In genomic region chr5:103358305-103358996, GRCh38 we compare ENCODE assay signal across 19 cellular contexts.
DNase-seq lines count a peak whose midpoint lies in the region; ATAC-seq, FAIRE-seq and TF ChIP-seq lines count a peak whose summit lies in the region.
"Had no signal": no experiment of that assay in that cellular context is flagged by ENCODE, and none has a peak within 500 bp of the region (broad histone marks: within the 10 kb centered on the region; RNA-seq: fewer than 3 reads in every experiment).

No MANE protein-coding gene starts in this region.

- 41% methylated on average over 6 of the region's 6 CpGs for WGBS in right cardiac atrium
- WGBS in small intestine, 3 donors, result 32 to 66% (median 55%) methylated on average over 6 of the region's 6 CpGs

- no peak for FAIRE-seq in small intestine (lab: Jason Lieb, UNC)
- FAIRE-seq: GM12878, GM19239 had no signal

- DNase-seq in right cardiac atrium (peak in 2 of 3 donors; percentile 45 to 51), Right ventricle myocardium superior (no peak), UCSD-AML1 (lab: John Stamatoyannopoulos, UW; ENCODE audit: unreplicated experiment) (peak; percentile 5), small intestine (peak; percentile 59)
- DNase-seq: C1 segment of cervical spinal cord, COR-L47, DMS53, KG1, NCI-H1092, NCI-H524 treated with DMSO at 0.1 percent for 48 hours, SHP77 treated with DMSO at 0.1 percent for 48 hours, T-helper 2 cell had no signal

- no peaks in the 10 kb centered on the region for H3K36me3 ChIP-seq in small intestine (ENCODE audit: control insufficient read depth in 2 of 2, insufficient read depth in 2 of 2, low read length in 2 of 2)
- H3K36me3 ChIP-seq: HAP-1 had no signal

- H3K27ac ChIP-seq in right cardiac atrium (ENCODE audit: low read length), result no peak overlapping the region
- no peak overlapping the region for H3K27ac ChIP-seq in small intestine (ENCODE audit: low read depth in 1 of 2, low read length in 1 of 2)

- no peak for TF ChIP-seq RAD21 in Ishikawa (IDR thresholded peaks at IDR 0.05; ENCODE audit: low read depth)

- H3K27me3 ChIP-seq in right cardiac atrium (ENCODE audit: control insufficient read depth, insufficient read depth), result no peaks in the 10 kb centered on the region
- H3K27me3 ChIP-seq in small intestine (ENCODE audit: control insufficient read depth in 2 of 2, insufficient read depth in 2 of 2, low read length in 2 of 2), result no peaks in the 10 kb centered on the region

- no peak overlapping the region for H3K4me3 ChIP-seq in right cardiac atrium (ENCODE audit: low read length)
- no peak overlapping the region for H3K4me3 ChIP-seq in small intestine (ENCODE audit: low read depth in 1 of 2, low read length in 2 of 2)
- H3K4me3 ChIP-seq: GM12878, HAP-1 had no signal

- intact Hi-C loops in right cardiac atrium (cut with DNase I) (no loop called here), Right ventricle myocardium superior (cut with DNase I) (no loop called here)

- ATAC-seq in right cardiac atrium (peak; percentile 59 to 66), Right ventricle myocardium superior (ENCODE audit: poor library complexity) (no peak), HG03520 (IDR thresholded peaks at IDR 0.05; ENCODE audit: unreplicated experiment) (no peak), HG03571 (IDR thresholded peaks at IDR 0.05; ENCODE audit: unreplicated experiment) (no peak)
- ATAC-seq: GM12878, Panc1 had no signal

- H3K9me3 ChIP-seq in right cardiac atrium (ENCODE audit: control insufficient read depth, low read length), result no peaks in the 10 kb centered on the region
- no peaks in the 10 kb centered on the region for H3K9me3 ChIP-seq in small intestine (ENCODE audit: control insufficient read depth, low read depth)
- H3K9me3 ChIP-seq: HAP-1 had no signal

- no peak for TF ChIP-seq EP300 in Ishikawa (IDR thresholded peaks at IDR 0.05; ENCODE audit: borderline replicate concordance)

- H3K4me1 ChIP-seq in right cardiac atrium (ENCODE audit: control insufficient read depth, insufficient read depth, low read length) (peaks cover 1% of the 10 kb centered on the region), small intestine (ENCODE audit: control insufficient read depth in 2 of 2, insufficient read depth in 1 of 2, low read depth in 1 of 2, low read length in 1 of 2) (no peaks in the 10 kb centered on the region)
- H3K4me1 ChIP-seq: HAP-1 had no signal

TF ChIP-seq in Ishikawa, 13 proteins besides CTCF, POLR2A, EP300 and RAD21:
- TF ChIP-seq MAX (IDR thresholded peaks at IDR 0.05) (no peak), NFIC (IDR thresholded peaks at IDR 0.05) (peak; percentile 42)

Comparison
In these comparisons a context has a peak if more than half of its experiments do, and no peak if none do; other contexts are left out.
1. ATAC-seq: peak in right cardiac atrium (2 of 2); none in Right ventricle myocardium superior (single experiment), HG03520 (single experiment) and HG03571 (single experiment).